12 cellular contexts compared by ENCODE assay signal in genomic region chr21:42918291-42918690, GRCh38.
DNase-seq lines count a peak whose midpoint lies in the region.
"Had no signal": no experiment of that assay in that cellular context is flagged by ENCODE, and none has a peak within 500 bp of the region (broad histone marks: within the 10 kb centered on the region; RNA-seq: fewer than 3 reads in every experiment).

No MANE protein-coding gene starts in this region.

- DNase-seq in NCI-H748 (lab: John Stamatoyannopoulos, UW; ENCODE audit: unreplicated experiment) (peak; percentile 23), NCI-H748 treated with DMSO at 0.1 percent for 48 hours (lab: John Stamatoyannopoulos, UW) (no peak), NCI-H146 (lab: John Stamatoyannopoulos, UW) (peak; percentile 81), NCI-H69 (lab: John Stamatoyannopoulos, UW) (peak; percentile 84), retina (no peak), DMS114 treated with DMSO at 0.1 percent for 48 hours (lab: John Stamatoyannopoulos, UW; ENCODE audit: unreplicated experiment) (no peak)
- no peak for DNase-seq in activated naive CD4-positive, alpha-beta T cell treated with Interleukin-2 at 50 U/mL for 16 hours
- DNase-seq: 8988T; AML-193; CD8-positive, alpha-beta memory T cell; DMS153; GF-D8 had no signal

Comparison
In these comparisons a context has a peak if more than half of its experiments do, and no peak if none do; other contexts are left out.
1. DNase-seq: peak in NCI-H748 (single experiment), NCI-H146 (single experiment) and NCI-H69 (single experiment); none in NCI-H748 treated with DMSO at 0.1 percent for 48 hours (single experiment), retina (single experiment), DMS114 treated with DMSO at 0.1 percent for 48 hours (single experiment) and activated naive CD4-positive, alpha-beta T cell treated with Interleukin-2 at 50 U/mL for 16 hours (single experiment).